Comparison of ENCODE assay signal across 8 cellular contexts in the genomic region with DNA sequence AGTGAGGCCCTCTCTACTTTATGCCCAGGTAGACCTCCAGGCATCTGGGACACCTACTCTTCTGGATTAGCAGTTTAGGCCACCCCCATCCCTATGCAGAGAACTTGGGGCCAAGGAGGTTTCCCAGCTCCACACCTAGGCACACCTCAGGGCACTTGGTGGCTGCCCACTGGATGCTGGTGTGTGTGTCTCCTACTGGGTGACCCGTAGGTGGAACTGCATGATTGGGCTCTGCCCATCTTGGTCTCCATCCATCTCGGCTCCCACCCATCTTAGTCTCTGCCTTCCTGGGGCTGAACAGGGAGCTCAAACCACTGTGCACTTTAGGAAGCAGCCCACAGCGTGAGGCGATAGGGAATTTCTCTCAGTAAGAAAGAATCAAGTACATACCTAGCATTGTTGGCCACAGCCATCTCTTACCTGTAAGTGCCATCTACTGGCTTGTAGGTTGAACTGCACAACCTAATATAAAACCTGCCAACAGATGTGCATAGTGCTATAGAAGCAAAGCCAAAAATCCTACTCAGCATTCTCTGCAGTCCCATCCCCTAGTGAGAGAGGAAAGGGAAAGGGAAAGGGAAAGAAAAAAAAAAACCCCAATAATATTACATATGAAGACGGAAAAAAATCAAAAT.
DNase-seq lines count a peak whose midpoint lies in the region; ATAC-seq and TF ChIP-seq lines count a peak whose summit lies in the region.

No MANE protein-coding gene starts in this region.

- no peaks in the 10 kb centered on the region for H3K4me1 ChIP-seq in PC-9 (replicated peaks; ENCODE audit: insufficient read depth)
- no peaks in the 10 kb centered on the region for H3K4me1 ChIP-seq in hepatocyte (ENCODE audit: insufficient read depth)

- no peak overlapping the region for H3K4me2 ChIP-seq in PC-9
- no peak overlapping the region for H3K4me2 ChIP-seq in hepatocyte

- no peaks in the 10 kb centered on the region for H3K79me2 ChIP-seq in PC-9 (ENCODE audit: low read depth)
- H3K79me2 ChIP-seq in hepatocyte: no peaks in the 10 kb centered on the region

- H3F3A ChIP-seq in PC-9 (ENCODE audit: insufficient read depth, low read depth): no peaks in the 10 kb centered on the region

- H3K9me3 ChIP-seq in PC-9 (ENCODE audit: insufficient read depth, low read depth): no peaks in the 10 kb centered on the region
- no peaks in the 10 kb centered on the region for H3K9me3 ChIP-seq in hepatocyte (ENCODE audit: low read depth)

- TF ChIP-seq CTCF in AG10803 (conservative IDR thresholded peaks at IDR 0.05; ENCODE audit: low read length): peak; percentile 47
- peak; percentile 88 for TF ChIP-seq CTCF in PC-9 (conservative IDR thresholded peaks at IDR 0.05)
- TF ChIP-seq CTCF in hepatocyte (IDR thresholded peaks at IDR 0.05; ENCODE audit: poor library complexity): peak; percentile 59

- WGBS in hepatocyte (ENCODE audit: low lambda C conversion rate, missing lambda C conversion rate): 31% methylated on average over 5 of the region's 5 CpGs

- H3K27ac ChIP-seq in PC-9: no peak overlapping the region
- H3K27ac ChIP-seq in hepatocyte: no peak overlapping the region

- POLR2A ChIA-PET in PC-9 (lab: Charles Lee; ENCODE audit: unreplicated experiment): no interaction called here

- ATAC-seq in GM18858 (IDR thresholded peaks at IDR 0.05; ENCODE audit: unreplicated experiment) (peak; percentile 82), HG03175 (IDR thresholded peaks at IDR 0.05; ENCODE audit: unreplicated experiment) (peak; percentile 86)

- H3K4me3 ChIP-seq in AG10803 (ENCODE audit: low read length) (no peak overlapping the region), PC-9 (no peak overlapping the region), hepatocyte (no peak overlapping the region)

- peak; percentile 22 for DNase-seq in AG10803 (ENCODE audit: low read depth)
- peak in 1 of 2 experiments; percentile 62 for DNase-seq in PC-9
- DNase-seq in hepatocyte (ENCODE audit: low spot score): peak; percentile 68
- no peak for DNase-seq in AG08396 (ENCODE audit: low spot score)
- DNase-seq in NCI-H187 (lab: John Stamatoyannopoulos, UW): no peak
- DNase-seq in SKM-1 treated with dmso at 0.1 percent for 144 hours (lab: John Stamatoyannopoulos, UW; ENCODE audit: unreplicated experiment): no peak

- H3K27me3 ChIP-seq in PC-9 (ENCODE audit: insufficient read depth, low read depth): peaks cover 32% of the 10 kb centered on the region
- H3K27me3 ChIP-seq in hepatocyte: peaks cover 3% of the 10 kb centered on the region

- no peaks in the 10 kb centered on the region for H3K9me2 ChIP-seq in PC-9 (ENCODE audit: insufficient read depth)
- H3K9me2 ChIP-seq in hepatocyte (replicated peaks; ENCODE audit: insufficient read depth): no peaks in the 10 kb centered on the region

- no peaks in the 10 kb centered on the region for H3K36me3 ChIP-seq in PC-9 (ENCODE audit: low read depth)
- no peaks in the 10 kb centered on the region for H3K36me3 ChIP-seq in hepatocyte (replicated peaks; ENCODE audit: insufficient read depth, low read depth)

- intact Hi-C loops in PC-9 (cut with micrococcal nuclease; ENCODE audit: unreplicated experiment): loop anchor here (1.0 to 2.0 kb wide), 2 partner anchors 78 to 738 kb away; no protein-coding TSS in a partner anchor

- H2AFZ ChIP-seq in PC-9 (no peak overlapping the region), hepatocyte (no peak overlapping the region)

- no peaks in the 10 kb centered on the region for H4K20me1 ChIP-seq in PC-9 (ENCODE audit: insufficient read depth)
- no peaks in the 10 kb centered on the region for H4K20me1 ChIP-seq in hepatocyte (ENCODE audit: insufficient read depth, poor library complexity, severe bottlenecking)

- BruUV-seq in PC-9 (replicated peaks; lab: Mats Ljungman, UMichigan): no TSS peak

- CTCF ChIA-PET in PC-9 (lab: Charles Lee): no interaction called here

Comparison
In these comparisons a context has a peak if more than half of its experiments do, and no peak if none do; other contexts are left out.
1. DNase-seq: peak in AG10803 (single experiment) and hepatocyte (single experiment); none in AG08396 (single experiment), NCI-H187 (0 of 2) and SKM-1 treated with dmso at 0.1 percent for 144 hours (single experiment).
2. Peak in every context shown above with its lines, with median percentiles within 50 percentile points of each other: CTCF ChIP-seq.